ENCODE assay signal across 9 cellular contexts in genomic region chr4:87150498-87151261, GRCh38.
DNase-seq lines count a peak whose midpoint lies in the region; ATAC-seq, FAIRE-seq and TF ChIP-seq lines count a peak whose summit lies in the region.
"Had no signal": no experiment of that assay in that cellular context is flagged by ENCODE, and none has a peak within 500 bp of the region (broad histone marks: within the 10 kb centered on the region; RNA-seq: fewer than 3 reads in every experiment).

No MANE protein-coding gene starts in this region.

- peak; percentile 56 for DNase-seq in activated CD4-positive, alpha-beta T cell treated with anti-CD3 and anti-CD28 coated beads for 36 hours
- DNase-seq in activated CD4-positive, alpha-beta T cell treated with anti-CD3 and anti-CD28 coated beads for 1 hour: no peak
- peak; percentile 74 to 80 for DNase-seq in HAP-1 (ENCODE audit: low spot score in 2 of 2)
- peak; percentile 60 for DNase-seq in NCI-H1092 treated with DMSO at 0.1 percent for 48 hours (lab: John Stamatoyannopoulos, UW)
- DNase-seq in SKM-1 (lab: John Stamatoyannopoulos, UW; ENCODE audit: unreplicated experiment): peak; percentile 67
- peak; percentile 82 to 84 for DNase-seq in cardiac fibroblast (ENCODE audit: low read depth in 2 of 2)
- DNase-seq in keratinocyte (ENCODE audit: low read depth, low spot score): peak; percentile 35
- peak; percentile 10 to 62 for DNase-seq in stimulated activated CD4-positive, alpha-beta T cell treated with anti-CD3 and anti-CD28 coated beads, Interleukin-2, amount 100 ng/mL, for 24 hours

- dilution Hi-C loops in keratinocyte (cut with MboI; ENCODE audit: extremely low pct_ligation_motif_present, low sequenced_read_pairs): no loop called here

- POLR2A ChIA-PET in activated CD4-positive, alpha-beta T cell treated with anti-CD3 and anti-CD28 coated beads for 36 hours (lab: Charles Lee): interaction anchor here (0.6 kb wide), 1 partner anchor 8 kb away, joined by 7 read pairs; no protein-coding TSS in a partner anchor

- no peak overlapping the region for H3K4me2 ChIP-seq in keratinocyte (ENCODE audit: control insufficient read depth, extremely low read depth, insufficient read depth, low read depth, low read length)

- no peaks in the 10 kb centered on the region for H3K4me1 Mint-ChIP-seq in activated CD4-positive, alpha-beta T cell treated with anti-CD3 and anti-CD28 coated beads for 36 hours

- H3K9me3 Mint-ChIP-seq in activated CD4-positive, alpha-beta T cell treated with anti-CD3 and anti-CD28 coated beads for 36 hours (ENCODE audit: low read depth): no peaks in the 10 kb centered on the region

- H3K4me3 ChIP-seq in HAP-1 (no peak overlapping the region), cardiac fibroblast (replicated peaks in 1 of 2; ENCODE audit: low read depth in 2 of 2, low read length in 2 of 2) (no peak overlapping the region), keratinocyte (ENCODE audit: control insufficient read depth in 2 of 3, extremely low read depth in 1 of 3, insufficient read depth in 2 of 3, low read depth in 1 of 3, low read length in 3 of 3) (no peak overlapping the region)
- H3K4me3 ChIP-seq: skin epidermis had no signal

- H3K36me3 Mint-ChIP-seq in activated CD4-positive, alpha-beta T cell treated with anti-CD3 and anti-CD28 coated beads for 36 hours (ENCODE audit: low read depth): no peaks in the 10 kb centered on the region

- no peaks in the 10 kb centered on the region for H3K36me3 ChIP-seq in HAP-1 (replicated peaks)
- H3K36me3 ChIP-seq in keratinocyte (ENCODE audit: control insufficient read depth in 2 of 2, extremely low read depth in 1 of 2, insufficient read depth in 2 of 2, low read length in 2 of 2): peaks cover 0 to 4% of the 10 kb centered on the region in 2 experiments

- CTCF ChIA-PET in activated CD4-positive, alpha-beta T cell treated with anti-CD3 and anti-CD28 coated beads for 36 hours (lab: Charles Lee): interaction anchor here (0.7 to 3.4 kb wide), 34 partner anchors 9 to 698 kb away, joined by 3 to 33 read pairs (median 4); no protein-coding TSS in a partner anchor

- no peaks in the 10 kb centered on the region for H3K27me3 Mint-ChIP-seq in activated CD4-positive, alpha-beta T cell treated with anti-CD3 and anti-CD28 coated beads for 36 hours

- H2AFZ ChIP-seq in keratinocyte (ENCODE audit: control insufficient read depth, low read length): no peak overlapping the region

- H3K9me3 ChIP-seq in HAP-1: no peaks in the 10 kb centered on the region
- H3K9me3 ChIP-seq in keratinocyte (ENCODE audit: control insufficient read depth, low read depth, low read length): no peaks in the 10 kb centered on the region

- TF ChIP-seq CTCF in cardiac fibroblast (IDR thresholded peaks at IDR 0.05; ENCODE audit: low read depth, low read length) (peak; percentile 87), keratinocyte (optimal IDR thresholded peaks at IDR 0.05 in 1 of 3, IDR thresholded peaks at IDR 0.05 in 1 of 3, conservative IDR thresholded peaks at IDR 0.05 in 1 of 3; ENCODE audit: extremely low read depth in 1 of 3, insufficient read depth in 2 of 3, low read length in 3 of 3) (peak in 2 of 3 experiments; percentile 68 to 86)

- H3K79me2 ChIP-seq in keratinocyte (ENCODE audit: control insufficient read depth, insufficient read depth, low read length): no peaks in the 10 kb centered on the region

- peak; percentile 94 for FAIRE-seq in keratinocyte (lab: Jason Lieb, UNC)

- in situ Hi-C loops in HAP-1 (cut with MboI; ENCODE audit: low sequenced_read_pairs): no loop called here

- H3K4me1 ChIP-seq in HAP-1: peaks cover 4% of the 10 kb centered on the region; the same call in 1 of the 2 replicates
- H3K4me1 ChIP-seq in keratinocyte (ENCODE audit: control insufficient read depth, extremely low read depth, insufficient read depth, low read length): no peaks in the 10 kb centered on the region

- no peak overlapping the region for H3K9ac ChIP-seq in keratinocyte (ENCODE audit: control insufficient read depth, extremely low read depth, insufficient read depth, low read length)

- no peaks in the 10 kb centered on the region for H4K20me1 ChIP-seq in keratinocyte (ENCODE audit: control insufficient read depth, extremely low read depth, insufficient read depth, low read length)

- H3K9me1 ChIP-seq in keratinocyte (ENCODE audit: control insufficient read depth, extremely low read depth, insufficient read depth, low read length): no peaks in the 10 kb centered on the region

- intact Hi-C loops in activated CD4-positive, alpha-beta T cell treated with anti-CD3 and anti-CD28 coated beads for 36 hours (cut with DNase I, micrococcal nuclease): loop anchor here (1.0 to 5.0 kb wide), 7 partner anchors 70 to 697 kb away; partner anchors contain the start of gene KLHL8 (in 1 of the 2)

- no peak overlapping the region for H3K27ac ChIP-seq in keratinocyte (ENCODE audit: control insufficient read depth, insufficient read depth, low read length)
- H3K27ac ChIP-seq: skin epidermis had no signal

- H3K27me3 ChIP-seq in HAP-1 (ENCODE audit: low read depth) (no peaks in the 10 kb centered on the region), keratinocyte (ENCODE audit: control insufficient read depth, extremely low read depth, insufficient read depth, low read length) (no peaks in the 10 kb centered on the region)

- no peak overlapping the region for H3K4me3 Mint-ChIP-seq in activated CD4-positive, alpha-beta T cell treated with anti-CD3 and anti-CD28 coated beads for 36 hours

- no peak overlapping the region for H3K27ac Mint-ChIP-seq in activated CD4-positive, alpha-beta T cell treated with anti-CD3 and anti-CD28 coated beads for 36 hours

- ATAC-seq in activated CD4-positive, alpha-beta T cell treated with anti-CD3 and anti-CD28 coated beads for 36 hours: peak; percentile 76
